In the genomic region with DNA sequence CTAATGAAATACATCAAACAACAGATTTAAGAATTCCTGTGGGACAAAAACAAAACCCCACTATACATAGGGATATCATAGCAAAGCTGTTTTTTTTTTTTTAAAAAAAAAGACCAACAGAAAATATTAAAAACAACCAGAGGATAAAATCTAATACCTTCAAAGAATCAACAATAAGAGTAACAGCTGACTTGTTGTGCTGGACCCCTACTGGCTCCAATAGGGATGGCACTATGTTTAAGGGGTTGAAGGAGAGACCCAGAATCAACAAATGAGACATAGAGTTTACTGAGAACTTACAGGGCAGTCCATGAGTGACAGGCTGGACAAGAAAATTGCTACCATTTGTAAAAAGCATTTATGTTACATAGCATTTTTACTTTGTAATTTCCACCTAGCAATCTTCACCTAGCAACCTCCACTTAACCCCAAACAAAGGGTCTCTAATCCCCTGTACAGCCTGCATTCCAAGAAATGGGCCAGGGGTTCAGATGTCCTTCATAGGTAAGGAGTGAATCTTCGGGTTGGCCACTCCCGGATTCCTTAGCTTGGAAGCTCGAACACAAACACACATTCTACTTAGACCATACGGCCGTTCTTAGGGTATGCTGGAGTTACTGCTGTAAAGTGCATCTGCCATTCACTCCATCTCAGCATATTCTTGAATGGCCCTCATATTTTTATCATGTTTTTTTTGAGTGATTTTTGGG, we compare ENCODE assay signal across 10 cellular contexts. TPM values are rescaled to one million over a fixed set of nuclear protein-coding genes. Genes with fewer than 3 reads are reported as not detected.
DNase-seq lines count a peak whose midpoint lies in the region; ATAC-seq, FAIRE-seq and TF ChIP-seq lines count a peak whose summit lies in the region.
"Had no signal": no experiment of that assay in that cellular context is flagged by ENCODE, and none has a peak within 500 bp of the region (broad histone marks: within the 10 kb centered on the region; RNA-seq: fewer than 3 reads in every experiment).

No MANE protein-coding gene starts in this region.

- H3K4me1 ChIP-seq in osteoblast (ENCODE audit: insufficient read depth, low read length) = no peaks in the 10 kb centered on the region

- H3K4me3 ChIP-seq in osteoblast (ENCODE audit: insufficient read depth, low read length) = no peak overlapping the region

- ATAC-seq in HG02938 (IDR thresholded peaks at IDR 0.05; ENCODE audit: unreplicated experiment) = peak; percentile 67
- ATAC-seq in activated T-cell treated with anti-CD3 and anti-CD28 coated beads, Interleukin-2, amount 50 U/mL, for 72 hours (replicated peaks in 1 of 2) = no peak
- ATAC-seq: left cardiac atrium had no signal

- no peak for DNase-seq in GM12891 (ENCODE audit: insufficient read length, low spot score)
- peak; percentile 11 for DNase-seq in astrocyte of the hippocampus (ENCODE audit: low read depth, low spot score)
- DNase-seq in osteoblast (ENCODE audit: insufficient read length, low spot score, missing footprints) = no peak
- no peak for DNase-seq in GM13976 (ENCODE audit: low spot score)
- no peak for DNase-seq in NCI-H1092 treated with DMSO at 0.1 percent for 48 hours (lab: John Stamatoyannopoulos, UW)
- no peak for DNase-seq in activated T-cell treated with anti-CD3 and anti-CD28 coated beads, Interleukin-2, amount 50 U/mL, for 72 hours
- DNase-seq: central memory CD4-positive, alpha-beta T cell; left cardiac atrium had no signal

- no peaks in the 10 kb centered on the region for H3K36me3 Mint-ChIP-seq in activated T-cell treated with anti-CD3 and anti-CD28 coated beads, Interleukin-2, amount 50 U/mL, for 72 hours (ENCODE audit: insufficient read depth in 2 of 2)

- no peak for TF ChIP-seq POLR2A in GM12891 (IDR thresholded peaks at IDR 0.05; ENCODE audit: low read depth, low read length)

- no peaks in the 10 kb centered on the region for H3K79me2 ChIP-seq in osteoblast (ENCODE audit: insufficient read depth, low read length)

- no peak overlapping the region for H3K4me2 ChIP-seq in osteoblast (ENCODE audit: insufficient read depth, low read length)

- H3K27me3 Mint-ChIP-seq in activated T-cell treated with anti-CD3 and anti-CD28 coated beads, Interleukin-2, amount 50 U/mL, for 72 hours (ENCODE audit: low read depth) = no peaks in the 10 kb centered on the region

- peak; percentile 5 for FAIRE-seq in GM12891 (lab: Jason Lieb, UNC)

- in situ Hi-C loops in GM13976 (cut with MboI; ENCODE audit: low sequenced_read_pairs, unreplicated experiment) = no loop called here

- no peak overlapping the region for H3K27ac ChIP-seq in osteoblast (ENCODE audit: low read depth, low read length)

- peaks cover 0 to 2% of the 10 kb centered on the region in 2 donors for H3K9me3 Mint-ChIP-seq in activated T-cell treated with anti-CD3 and anti-CD28 coated beads, Interleukin-2, amount 50 U/mL, for 72 hours

- H4K20me1 ChIP-seq in osteoblast (ENCODE audit: insufficient read depth, low read length) = no peaks in the 10 kb centered on the region

- H3K4me1 Mint-ChIP-seq in activated T-cell treated with anti-CD3 and anti-CD28 coated beads, Interleukin-2, amount 50 U/mL, for 72 hours (ENCODE audit: low read depth) = no peaks in the 10 kb centered on the region

- H3K27me3 ChIP-seq in osteoblast (ENCODE audit: insufficient read depth, low read length) = peaks cover 11% of the 10 kb centered on the region

- H3K27ac Mint-ChIP-seq in activated T-cell treated with anti-CD3 and anti-CD28 coated beads, Interleukin-2, amount 50 U/mL, for 72 hours = no peak overlapping the region

- H3K36me3 ChIP-seq in osteoblast (ENCODE audit: insufficient read depth, low read length) = no peaks in the 10 kb centered on the region

- H2AFZ ChIP-seq in osteoblast (ENCODE audit: low read length) = no peak overlapping the region

- H3K4me3 Mint-ChIP-seq in activated T-cell treated with anti-CD3 and anti-CD28 coated beads, Interleukin-2, amount 50 U/mL, for 72 hours = no peak overlapping the region

- TF ChIP-seq CTCF in osteoblast (IDR thresholded peaks at IDR 0.05; ENCODE audit: extremely low read depth, low read depth, low read length) (peak; percentile 35), GM13976 (IDR thresholded peaks at IDR 0.05; ENCODE audit: borderline replicate concordance, control extremely low read depth, extremely low read depth, insufficient read depth, missing control alignments) (no peak)

- no peaks in the 10 kb centered on the region for H3K9me3 ChIP-seq in osteoblast (ENCODE audit: low read depth, low read length)

TF ChIP-seq in GM12891, 5 proteins besides CTCF, POLR2A, EP300 and RAD21:
- TF ChIP-seq SPI1 (IDR thresholded peaks at IDR 0.05; ENCODE audit: low read depth, low read length) (no peak), POU2F2 (IDR thresholded peaks at IDR 0.05; ENCODE audit: low read depth, low read length) (no peak), TAF1 (IDR thresholded peaks at IDR 0.05; ENCODE audit: low read depth, low read length) (no peak), POLR2AphosphoS5 (IDR thresholded peaks at IDR 0.05; ENCODE audit: low read depth, low read length) (no peak), PAX5 (IDR thresholded peaks at IDR 0.05; ENCODE audit: insufficient read depth, low read length, severe bottlenecking) (no peak)

RNA-seq across cellular contexts. Expression of a gene that starts 25.8 kb away (rescaled TPM):
- polyA plus RNA-seq in GM12891 (2012; ENCODE audit: low read depth, missing spikeins) = not detected
- total RNA-seq in osteoblast = not detected in 2 replicates
- not detected for total RNA-seq in activated T-cell treated with anti-CD3 and anti-CD28 coated beads, Interleukin-2, amount 50 U/mL, for 72 hours
- total RNA-seq: left cardiac atrium, NCI-H460 had no signal
